In genomic region chr19:19745496-19746285, GRCh38 we compare ENCODE assay signal across 26 cellular contexts. TPM values are rescaled to one million over a fixed set of nuclear protein-coding genes. Genes with fewer than 3 reads are reported as not detected.
DNase-seq lines count a peak whose midpoint lies in the region; ATAC-seq, FAIRE-seq and TF ChIP-seq lines count a peak whose summit lies in the region.
"Had no signal": no experiment of that assay in that cellular context is flagged by ENCODE, and none has a peak within 500 bp of the region (broad histone marks: within the 10 kb centered on the region; RNA-seq: fewer than 3 reads in every experiment).

No MANE protein-coding gene starts in this region.

- H3K4me1 Mint-ChIP-seq in stimulated activated effector memory CD8-positive, alpha-beta T cell treated with anti-CD3 and anti-CD28 coated beads, Interleukin-12 subunit alpha, Interleukin-12 subunit beta, amount 100 ng/mL, for 72 hours = no peaks in the 10 kb centered on the region
- no peaks in the 10 kb centered on the region for H3K4me1 Mint-ChIP-seq in HFFc6 (ENCODE audit: low read depth)
- H3K4me1 Mint-ChIP-seq: activated CD4-positive, alpha-beta T cell treated with anti-CD3 and anti-CD28 coated beads, Interleukin-2, amount 10 ng/mL, durations not matched to agents 7 days and 5 days; natural killer cell had no signal

- H3K9me3 ChIP-seq in K562 (replicated peaks; ENCODE audit: control insufficient read depth, insufficient read depth, low read depth, low read length) = no peaks in the 10 kb centered on the region
- H3K9me3 ChIP-seq: ascending aorta, ovary had no signal

- CTCF ChIA-PET in K562 (lab: Yijun Ruan, JAX; ENCODE audit: low intra/inter-chr PET ratio) = no interaction called here

- H3K9me3 Mint-ChIP-seq in stimulated activated effector memory CD8-positive, alpha-beta T cell treated with anti-CD3 and anti-CD28 coated beads, Interleukin-12 subunit alpha, Interleukin-12 subunit beta, amount 100 ng/mL, for 72 hours = no peaks in the 10 kb centered on the region
- H3K9me3 Mint-ChIP-seq in HFFc6 = peaks cover 22% of the 10 kb centered on the region
- H3K9me3 Mint-ChIP-seq: activated CD4-positive, alpha-beta T cell treated with anti-CD3 and anti-CD28 coated beads, Interleukin-2, amount 10 ng/mL, durations not matched to agents 7 days and 5 days; natural killer cell had no signal

- FAIRE-seq in GM12892 (lab: Jason Lieb, UNC) (no peak), K562 (lab: Jason Lieb, UNC) (no peak)
- FAIRE-seq: TTC549 had no signal

- H3K27me3 Mint-ChIP-seq in HFFc6 (ENCODE audit: insufficient read depth) = peaks cover 2% of the 10 kb centered on the region; the same call in 1 of the 2 replicates
- H3K27me3 Mint-ChIP-seq: activated CD4-positive, alpha-beta T cell treated with anti-CD3 and anti-CD28 coated beads, Interleukin-2, amount 10 ng/mL, durations not matched to agents 7 days and 5 days had no signal

- H3K79me2 ChIP-seq in K562 (ENCODE audit: control insufficient read depth, insufficient read depth, low read length) = no peaks in the 10 kb centered on the region

- no peak overlapping the region for H3K4me2 ChIP-seq in K562 (ENCODE audit: insufficient read depth, low read length)

- TF ChIP-seq CTCF in K562 (IDR thresholded peaks at IDR 0.05 in 2 of 3, conservative IDR thresholded peaks at IDR 0.05 in 1 of 3; ENCODE audit: insufficient read depth in 2 of 3, low read depth in 1 of 3, low read length in 3 of 3) = no peak
- TF ChIP-seq CTCF in HFFc6 (IDR thresholded peaks at IDR 0.05) = no peak

- ATAC-seq in K562 (peak; percentile 13; the same call in 2 of the 3 replicates), HG03097 (IDR thresholded peaks at IDR 0.05; ENCODE audit: low FRiP score, unreplicated experiment) (no peak)
- ATAC-seq in stimulated activated effector memory CD8-positive, alpha-beta T cell treated with anti-CD3 and anti-CD28 coated beads, Interleukin-12 subunit alpha, Interleukin-12 subunit beta, amount 100 ng/mL, for 72 hours = peak; percentile 15
- ATAC-seq: natural killer cell, right cardiac atrium had no signal

- BruUV-seq in K562 (replicated peaks; lab: Mats Ljungman, UMichigan) = no TSS peak

- no peaks in the 10 kb centered on the region for H3K36me3 Mint-ChIP-seq in stimulated activated effector memory CD8-positive, alpha-beta T cell treated with anti-CD3 and anti-CD28 coated beads, Interleukin-12 subunit alpha, Interleukin-12 subunit beta, amount 100 ng/mL, for 72 hours
- H3K36me3 Mint-ChIP-seq in HFFc6 (ENCODE audit: low read depth) = no peaks in the 10 kb centered on the region
- H3K36me3 Mint-ChIP-seq: natural killer cell had no signal

- TF ChIP-seq EP300 in K562 (IDR thresholded peaks at IDR 0.05; ENCODE audit: low read length) = no peak

- H4K20me1 ChIP-seq in K562 (replicated peaks; ENCODE audit: control insufficient read depth, insufficient read depth, low read length) = no peaks in the 10 kb centered on the region

- H3K27ac ChIP-seq in K562 (ENCODE audit: extremely low read depth, low read depth, low read length) = no peak overlapping the region
- H3K27ac ChIP-seq: ascending aorta, C4-2B, ovary had no signal

- no peak overlapping the region for H3K4me3 Mint-ChIP-seq in stimulated activated effector memory CD8-positive, alpha-beta T cell treated with anti-CD3 and anti-CD28 coated beads, Interleukin-12 subunit alpha, Interleukin-12 subunit beta, amount 100 ng/mL, for 72 hours
- no peak overlapping the region for H3K4me3 Mint-ChIP-seq in HFFc6
- H3K4me3 Mint-ChIP-seq: activated CD4-positive, alpha-beta T cell treated with anti-CD3 and anti-CD28 coated beads, Interleukin-2, amount 10 ng/mL, durations not matched to agents 7 days and 5 days; natural killer cell had no signal

- WGBS in K562 (ENCODE audit: insufficient coverage, low coverage, missing lambda C conversion rate) = 7% methylated on average over 15 of the region's 17 CpGs

- TF ChIP-seq POLR2A in GM12892 (IDR thresholded peaks at IDR 0.05; ENCODE audit: low read depth, low read length) = no peak
- TF ChIP-seq POLR2A in K562 (conservative IDR thresholded peaks at IDR 0.05) = no peak

- no peak overlapping the region for H2AFZ ChIP-seq in K562 (ENCODE audit: low read depth, low read length)

- H3K27ac Mint-ChIP-seq in stimulated activated effector memory CD8-positive, alpha-beta T cell treated with anti-CD3 and anti-CD28 coated beads, Interleukin-12 subunit alpha, Interleukin-12 subunit beta, amount 100 ng/mL, for 72 hours = no peak overlapping the region
- no peak overlapping the region for H3K27ac Mint-ChIP-seq in HFFc6
- H3K27ac Mint-ChIP-seq: activated CD4-positive, alpha-beta T cell treated with anti-CD3 and anti-CD28 coated beads, Interleukin-2, amount 10 ng/mL, durations not matched to agents 7 days and 5 days; natural killer cell had no signal

- peaks cover 14 to 76% of the 10 kb centered on the region in 2 experiments; a peak in 4 of 5 replicates for H3K27me3 ChIP-seq in K562 (ENCODE audit: control insufficient read depth in 2 of 2, insufficient read depth in 2 of 2, low read length in 2 of 2)
- H3K27me3 ChIP-seq: ascending aorta, ovary had no signal

- in situ Hi-C loops in K562 (cut with MboI) = no loop called here

- H3K9me1 ChIP-seq in K562 (ENCODE audit: control insufficient read depth, insufficient read depth, low read length) = peaks cover 3% of the 10 kb centered on the region

- intact Hi-C loops in K562 (cut with micrococcal nuclease) = loop anchor here (10.0 kb wide), 1 partner anchor 181 kb away; no protein-coding TSS in a partner anchor

- peak; percentile 61 for DNase-seq in activated effector memory CD4-positive, alpha-beta T cell treated with anti-CD3 and anti-CD28 coated beads, Interleukin-2, amount 50 U/mL, for 16 hours
- DNase-seq in activated effector memory CD4-positive, alpha-beta T cell treated with Interleukin-2 at 50 U/mL for 16 hours = no peak
- DNase-seq in GM12892 (ENCODE audit: insufficient read length) = peak; percentile 15
- DNase-seq in K562 (ENCODE audit: extremely low read depth in 1 of 4, low spot score in 3 of 4) = peak in 2 of 4 experiments; percentile 11 to 18
- no peak for DNase-seq in stimulated activated effector memory CD8-positive, alpha-beta T cell treated with anti-CD3 and anti-CD28 coated beads, Interleukin-12 subunit alpha, Interleukin-12 subunit beta, amount 100 ng/mL, for 72 hours (ENCODE audit: low spot score in 2 of 2)
- no peak for DNase-seq in NCI-H187 treated with DMSO at 0.1 percent for 48 hours (lab: John Stamatoyannopoulos, UW)
- no peak for DNase-seq in HFFc6
- DNase-seq: activated CD4-positive, alpha-beta T cell treated with anti-CD3 and anti-CD28 coated beads, Interleukin-2, amount 10 ng/mL, durations not matched to agents 7 days and 5 days; activated naive CD4-positive, alpha-beta T cell treated with Interleukin-2 at 50 U/mL for 16 hours; central memory CD4-positive, alpha-beta T cell; dermis blood vessel endothelial cell; DMS 273 treated with DMSO at 0.1 percent for 48 hours; glutamatergic neuron; mesenchymal stem cell; natural killer cell; NCI-H1092 treated with DMSO at 0.1 percent for 48 hours; NCI-H2029 treated with DMSO at 0.1 percent for 48 hours; NCI-H345; ovary; SHP77; stimulated activated CD4-positive, alpha-beta T cell treated with anti-CD3 and anti-CD28 coated beads, Interleukin-4, amount 100 ng/mL, for 24 hours had no signal

- H3K4me1 ChIP-seq in K562 (replicated peaks in 1 of 2; ENCODE audit: control insufficient read depth in 2 of 2, insufficient read depth in 2 of 2, low read length in 2 of 2) = peaks cover 0 to 9% of the 10 kb centered on the region in 2 experiments; a peak in 2 of 5 replicates
- H3K4me1 ChIP-seq: ascending aorta had no signal

- no peak overlapping the region for H3K9ac ChIP-seq in K562 (ENCODE audit: insufficient read depth in 1 of 2, low read depth in 2 of 2, low read length in 2 of 2)

- no peaks in the 10 kb centered on the region for H3K36me3 ChIP-seq in K562 (ENCODE audit: control insufficient read depth, insufficient read depth, low read length)
- H3K36me3 ChIP-seq: ascending aorta, ovary had no signal

- no peak overlapping the region for H3K4me3 ChIP-seq in K562
- H3K4me3 ChIP-seq: ascending aorta, ovary had no signal

- TF ChIP-seq RAD21 in K562 (CRISPR knock-in tag; conservative IDR thresholded peaks at IDR 0.05 in 1 of 2, IDR thresholded peaks at IDR 0.05 in 1 of 2) = no peak

- POLR2A ChIA-PET in K562 (lab: Yijun Ruan, JAX) = interaction anchor here (1.1 to 1.6 kb wide), 3 partner anchors 12 to 69 kb away, joined by 3 to 4 read pairs (median 4); no protein-coding TSS in a partner anchor

TF ChIP-seq in K562, 482 proteins besides CTCF, POLR2A, EP300 and RAD21:
- TF ChIP-seq NFIC (IDR thresholded peaks at IDR 0.05) (peak; percentile 42; the same call in 1 of the 2 replicates), ETS1 (conservative IDR thresholded peaks at IDR 0.05; ENCODE audit: control insufficient read depth, low read depth, low read length) (no peak)

RNA-seq across cellular contexts. Expression of gene ZNF14, which starts 12.8 kb away (rescaled TPM):
- polyA plus RNA-seq in GM12892 (2012; ENCODE audit: missing spikeins) = 4.3 TPM
- total RNA-seq in K562 (2011; cell fraction: chromatin; rRNA removed; ENCODE audit: low replicate concordance) = 5.8 and 18.8 TPM in 2 replicates
- 4.7 and 6.4 TPM in 2 replicates for total RNA-seq in K562 (2011; cell fraction: nucleolus; rRNA removed)
- 5.5 and 6.6 TPM in 2 replicates for total RNA-seq in K562 (2011; cell fraction: nucleoplasm; rRNA removed)
- total RNA-seq in K562 (2014; rRNA removed) = 1.9 and 2.6 TPM in 2 replicates
- 6.4 and 7.4 TPM in 2 replicates for total RNA-seq in K562 (2014; rRNA removed; fragmentation: Illumina TruSeq; extraction: Trizol)
- 4.8 and 4.9 TPM in 2 replicates for total RNA-seq in K562 (2015; rRNA removed; fragmentation: Illumina TruSeq; extraction: Trizol)
- 2.6 and 2.9 TPM in 2 replicates for total RNA-seq in K562 (2021)
- polyA plus RNA-seq in K562 (2011; rRNA removed) = 3.6 and 5.6 TPM in 2 replicates
- polyA plus RNA-seq in K562 (2011; cell fraction: cytosol; rRNA removed) = 0.61 and 1.3 TPM in 2 replicates
- 1.1 and 1.2 TPM in 2 replicates for polyA plus RNA-seq in K562 (2011; cell fraction: nucleus; rRNA removed)
- 2.3 and 3.6 TPM in 2 replicates for polyA plus RNA-seq in K562 (2012)
- polyA plus RNA-seq in K562 (2014; fragmentation: Illumina TruSeq; extraction: Trizol) = 3.5 and 4.0 TPM in 2 replicates
- polyA plus RNA-seq in K562 (2014; fragmentation: Nextera tagmentation; extraction: Ambion mirVana) = 1 to 10 TPM; 2.6 to 7.0 TPM
- polyA plus RNA-seq in K562 (2014; rRNA removed) = 2.2 and 2.4 TPM in 2 replicates
- 7.7 and 8.9 TPM in 2 replicates for polyA minus RNA-seq in K562 (2011; rRNA and poly(A)+ RNA removed)
- 2.8 TPM in 2 replicates for polyA minus RNA-seq in K562 (2011; cell fraction: cytosol; rRNA and poly(A)+ RNA removed)
- polyA minus RNA-seq in K562 (2011; cell fraction: nucleus; rRNA and poly(A)+ RNA removed) = 1.5 and 2.6 TPM in 2 replicates
- total RNA-seq in HFFc6 (2021; fragmentation: NEBNext Ultra II Directional; extraction: Animal tissue kit (Norgen Biotek cat#: 25700)) = 1 to 10 TPM; 2.2 to 3.1 (median 2.8) TPM

Comparison
In these comparisons a context has a peak if more than half of its experiments do, and no peak if none do; other contexts are left out.
1. DNase-seq: peak in activated effector memory CD4-positive, alpha-beta T cell treated with anti-CD3 and anti-CD28 coated beads, Interleukin-2, amount 50 U/mL, for 16 hours (single experiment) and GM12892 (single experiment); none in activated effector memory CD4-positive, alpha-beta T cell treated with Interleukin-2 at 50 U/mL for 16 hours (single experiment), stimulated activated effector memory CD8-positive, alpha-beta T cell treated with anti-CD3 and anti-CD28 coated beads, Interleukin-12 subunit alpha, Interleukin-12 subunit beta, amount 100 ng/mL, for 72 hours (0 of 2), NCI-H187 treated with DMSO at 0.1 percent for 48 hours (single experiment) and HFFc6 (single experiment).